9 cellular contexts compared by ENCODE assay signal in the genomic region with DNA sequence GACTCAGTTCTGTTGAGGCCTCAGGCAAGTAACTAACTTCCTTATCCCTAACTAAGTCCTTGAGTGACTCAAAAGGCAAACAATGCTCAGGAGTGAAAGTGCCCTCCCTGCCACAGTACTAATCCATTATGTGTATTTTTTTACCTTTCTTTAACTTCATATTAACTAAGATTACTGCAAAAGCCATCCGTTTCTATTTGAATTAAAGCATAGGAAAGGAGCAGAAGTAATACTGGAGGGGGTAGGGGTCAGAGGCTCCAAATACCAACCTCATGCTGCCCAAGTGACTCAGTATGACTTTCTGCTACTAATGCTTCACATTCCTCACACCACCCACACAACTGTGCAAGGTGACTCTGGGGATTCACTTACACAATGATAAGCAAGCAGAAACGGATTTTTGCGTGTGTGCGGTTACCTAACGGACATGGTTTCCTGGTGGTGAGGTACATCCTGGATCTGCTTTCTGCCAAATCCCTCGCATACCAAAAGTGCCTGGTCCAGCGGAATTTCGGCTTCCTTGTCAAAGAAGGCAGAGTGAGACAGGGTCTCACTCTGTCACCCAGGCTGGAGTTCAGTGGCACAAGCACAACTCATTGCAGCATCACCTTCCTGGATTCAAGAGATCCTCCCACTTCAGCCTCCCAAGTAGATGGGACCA. TPM values are rescaled to one million over a fixed set of nuclear protein-coding genes. Genes with fewer than 3 reads are reported as not detected.
DNase-seq lines count a peak whose midpoint lies in the region; ATAC-seq and TF ChIP-seq lines count a peak whose summit lies in the region.
"Had no signal": no experiment of that assay in that cellular context is flagged by ENCODE, and none has a peak within 500 bp of the region (broad histone marks: within the 10 kb centered on the region; RNA-seq: fewer than 3 reads in every experiment).

No MANE protein-coding gene starts in this region.

- H3K27ac ChIP-seq in PC-9 (peak overlapping the region; percentile 95), esophagus squamous epithelium (peak overlapping the region in 3 of 4 donors; percentile 1 to 67 (median 66))
- H3K27ac ChIP-seq: testis had no signal

- DNase-seq in GM06990 (ENCODE audit: extremely low read depth, insufficient read length) = peak; percentile 13
- DNase-seq in PC-9 = peak; percentile 94 to 100
- DNase-seq in esophagus squamous epithelium (lab: John Stamatoyannopoulos, UW) = no peak
- peak; percentile 100 for DNase-seq in renal cortical epithelial cell (ENCODE audit: low read depth)
- no peak for DNase-seq in NCI-H345 treated with DMSO at 0.1 percent for 48 hours (lab: John Stamatoyannopoulos, UW; ENCODE audit: unreplicated experiment)
- DNase-seq in T-helper 17 cell = no peak
- DNase-seq in anterior cingulate cortex (lab: John Stamatoyannopoulos, UW) = no peak
- DNase-seq: NCI-H510A treated with DMSO at 0.1 percent for 48 hours, testis had no signal

- H3K27me3 ChIP-seq in GM06990 (replicated peaks; ENCODE audit: control insufficient read depth, insufficient read depth, low read length) = no peaks in the 10 kb centered on the region
- H3K27me3 ChIP-seq in PC-9 (ENCODE audit: insufficient read depth, low read depth) = no peaks in the 10 kb centered on the region
- H3K27me3 ChIP-seq in esophagus squamous epithelium = no peaks in the 10 kb centered on the region
- H3K27me3 ChIP-seq: testis had no signal

- no peak for TF ChIP-seq CTCF in GM06990 (IDR thresholded peaks at IDR 0.05; ENCODE audit: insufficient read depth, low read length, poor library complexity, severe bottlenecking)
- no peak for TF ChIP-seq CTCF in PC-9 (conservative IDR thresholded peaks at IDR 0.05)
- TF ChIP-seq CTCF in esophagus squamous epithelium (IDR thresholded peaks at IDR 0.05) = peak in 1 of 6 experiments; percentile 11

- no peak for TF ChIP-seq POLR2A in esophagus squamous epithelium (IDR thresholded peaks at IDR 0.05)

- peaks cover 13% of the 10 kb centered on the region; the same call in 1 of the 2 replicates for H3K79me2 ChIP-seq in PC-9 (ENCODE audit: low read depth)

- peak overlapping the region; percentile 74 for H3K4me2 ChIP-seq in PC-9

- no peaks in the 10 kb centered on the region for H3K36me3 ChIP-seq in GM06990 (ENCODE audit: control insufficient read depth, insufficient read depth, low read length)
- peaks cover 16% of the 10 kb centered on the region; the same call in 1 of the 2 replicates for H3K36me3 ChIP-seq in PC-9 (ENCODE audit: low read depth)
- no peaks in the 10 kb centered on the region for H3K36me3 ChIP-seq in esophagus squamous epithelium

- H3K36me3 Mint-ChIP-seq in T-helper 17 cell (ENCODE audit: low read depth) = no peaks in the 10 kb centered on the region

- H3K4me1 ChIP-seq in PC-9 (replicated peaks; ENCODE audit: insufficient read depth) (peaks cover 82% of the 10 kb centered on the region), esophagus squamous epithelium (peaks cover 0 to 27% (median 4%) of the 10 kb centered on the region in 3 donors)

- POLR2A ChIA-PET in PC-9 (lab: Charles Lee; ENCODE audit: unreplicated experiment) = interaction anchor here (0.6 kb wide), 1 partner anchor 26 kb away, joined by 5 read pairs; no protein-coding TSS in a partner anchor

- 23 to 60% methylated on average over 4 to 8 of the region's 8 CpGs for WGBS in esophagus squamous epithelium, 2 donors

- intact Hi-C loops in PC-9 (cut with micrococcal nuclease; ENCODE audit: unreplicated experiment) = loop anchor here (1.0 to 2.0 kb wide), 3 partner anchors 17 to 183 kb away; no protein-coding TSS in a partner anchor
- intact Hi-C loops in esophagus squamous epithelium (cut with DNase I) = no loop called here

- peaks cover 4% of the 10 kb centered on the region; the same call in 1 of the 2 replicates for H3K9me3 ChIP-seq in PC-9 (ENCODE audit: insufficient read depth, low read depth)
- H3K9me3 ChIP-seq in esophagus squamous epithelium = no peaks in the 10 kb centered on the region
- H3K9me3 ChIP-seq in T-helper 17 cell (ENCODE audit: control insufficient read depth, low read length, poor library complexity, severe bottlenecking) = no peaks in the 10 kb centered on the region
- H3K9me3 ChIP-seq: testis had no signal

- H3K4me3 Mint-ChIP-seq in T-helper 17 cell = no peak overlapping the region

- H3K9me2 ChIP-seq in PC-9 (ENCODE audit: insufficient read depth) = no peaks in the 10 kb centered on the region

- H3K4me1 Mint-ChIP-seq in T-helper 17 cell = no peaks in the 10 kb centered on the region

- no peak overlapping the region for H3K27ac Mint-ChIP-seq in T-helper 17 cell

- BruUV-seq in PC-9 (replicated peaks; lab: Mats Ljungman, UMichigan) = no TSS peak

- H3K4me3 ChIP-seq in GM06990 (replicated peaks; ENCODE audit: low read depth, low read length) (no peak overlapping the region), PC-9 (peak overlapping the region; percentile 26; the same call in 1 of the 2 replicates), esophagus squamous epithelium (no peak overlapping the region)
- H3K4me3 ChIP-seq: testis had no signal

- H2AFZ ChIP-seq in PC-9 = peak overlapping the region; percentile 3; the same call in 1 of the 2 replicates

- CTCF ChIA-PET in PC-9 (lab: Charles Lee) = no interaction called here

- H4K20me1 ChIP-seq in PC-9 (ENCODE audit: insufficient read depth) = no peaks in the 10 kb centered on the region

- ATAC-seq in T-helper 17 cell = no peak

- H3K27me3 Mint-ChIP-seq in T-helper 17 cell = no peaks in the 10 kb centered on the region

- peaks cover 62% of the 10 kb centered on the region for H3F3A ChIP-seq in PC-9 (ENCODE audit: insufficient read depth, low read depth)

RNA-seq across cellular contexts. Expression of a gene that starts 25.1 kb away (rescaled TPM):
- 72.1 and 74.3 TPM in 2 replicates for total RNA-seq in PC-9 (2021)
- 1 to 10 TPM; 6.2 to 8.3 (median 6.4) TPM for total RNA-seq in esophagus squamous epithelium
- 11.6 and 18.2 TPM in 2 replicates for total RNA-seq in renal cortical epithelial cell
- total RNA-seq in T-helper 17 cell = 1 to 10 TPM; 3.7 to 4.7 TPM

RNA-seq across cellular contexts. Expression of a gene that starts 39.7 kb away (rescaled TPM):
- total RNA-seq in PC-9 (2021) (11.8 and 16.3 TPM in 2 replicates), esophagus squamous epithelium (1 to 10 TPM; 4.7 to 7.2 (median 6.1) TPM), renal cortical epithelial cell (11.1 and 12.5 TPM in 2 replicates), T-helper 17 cell (10 to 100 TPM; 17.1 to 19.5 TPM)

Comparison
In these comparisons a context has a peak if more than half of its experiments do, and no peak if none do; other contexts are left out.
1. DNase-seq: peak in GM06990 (single experiment), PC-9 (2 of 2) and renal cortical epithelial cell (single experiment); none in esophagus squamous epithelium (single experiment), NCI-H345 treated with DMSO at 0.1 percent for 48 hours (single experiment), T-helper 17 cell (0 of 3) and anterior cingulate cortex (0 of 58).